ENCODE assay signal across 8 cellular contexts in genomic region chr14:77141592-77142288, GRCh38. TPM values are rescaled to one million over a fixed set of nuclear protein-coding genes. Genes with fewer than 3 reads are reported as not detected.
DNase-seq lines count a peak whose midpoint lies in the region; ATAC-seq, FAIRE-seq and TF ChIP-seq lines count a peak whose summit lies in the region.

A gene with protein sequence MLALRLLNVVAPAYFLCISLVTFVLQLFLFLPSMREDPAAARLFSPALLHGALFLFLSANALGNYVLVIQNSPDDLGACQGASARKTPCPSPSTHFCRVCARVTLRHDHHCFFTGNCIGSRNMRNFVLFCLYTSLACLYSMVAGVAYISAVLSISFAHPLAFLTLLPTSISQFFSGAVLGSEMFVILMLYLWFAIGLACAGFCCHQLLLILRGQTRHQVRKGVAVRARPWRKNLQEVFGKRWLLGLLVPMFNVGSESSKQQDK (minus strand): TSS chr14:77141791. CDS start chr14:77139738, 2,053 bp downstream.

- TF ChIP-seq CTCF in foreskin keratinocyte (conservative IDR thresholded peaks at IDR 0.05): no peak

- no peak for TF ChIP-seq POLR2A in GM12892 (IDR thresholded peaks at IDR 0.05; ENCODE audit: low read depth, low read length)

- no peaks in the 10 kb centered on the region for H3K4me1 ChIP-seq in foreskin keratinocyte

- H3K27me3 ChIP-seq in foreskin keratinocyte: peaks cover 96% of the 10 kb centered on the region

- H3K27ac ChIP-seq in foreskin keratinocyte: no peak within 1 kb of the TSS

- DNase-seq in GM12892 (ENCODE audit: insufficient read length) (no peak), NCI-H82 treated with DMSO at 0.1 percent for 48 hours (lab: John Stamatoyannopoulos, UW; ENCODE audit: unreplicated experiment) (peak; percentile 54), foreskin keratinocyte (no peak), retina (peak; percentile 88), kidney glomerular epithelial cell (lab: John Stamatoyannopoulos, UW) (no peak), COLO829 (ENCODE audit: low spot score) (no peak)
- no peak for DNase-seq in stimulated activated CD4-positive, alpha-beta T cell treated with anti-CD3 and anti-CD28 coated beads, Interleukin-1b, Interleukin-23, amount 100 ng/mL, for 48 hours

- peak; percentile 33 for FAIRE-seq in GM12892 (lab: Jason Lieb, UNC)

- ATAC-seq in foreskin keratinocyte (peak; percentile 19), GM21381 (IDR thresholded peaks at IDR 0.05; ENCODE audit: unreplicated experiment) (no peak)

RNA-seq across cellular contexts. Expression of the gene that starts here (rescaled TPM):
- not detected for polyA plus RNA-seq in GM12892 (2012; ENCODE audit: missing spikeins)
- not detected in 2 replicates for total RNA-seq in foreskin keratinocyte
- polyA plus RNA-seq in foreskin keratinocyte: not detected in 2 replicates

Comparison
In these comparisons a context has a peak if more than half of its experiments do, and no peak if none do; other contexts are left out.
1. Peak in ATAC-seq in foreskin keratinocyte; RNA of the gene not detected or under 1 TPM.
2. DNase-seq: peak in NCI-H82 treated with DMSO at 0.1 percent for 48 hours (single experiment) and retina (single experiment); none in GM12892 (single experiment), foreskin keratinocyte (0 of 2), kidney glomerular epithelial cell (single experiment), COLO829 (single experiment) and stimulated activated CD4-positive, alpha-beta T cell treated with anti-CD3 and anti-CD28 coated beads, Interleukin-1b, Interleukin-23, amount 100 ng/mL, for 48 hours (single experiment).